In the genomic region with DNA sequence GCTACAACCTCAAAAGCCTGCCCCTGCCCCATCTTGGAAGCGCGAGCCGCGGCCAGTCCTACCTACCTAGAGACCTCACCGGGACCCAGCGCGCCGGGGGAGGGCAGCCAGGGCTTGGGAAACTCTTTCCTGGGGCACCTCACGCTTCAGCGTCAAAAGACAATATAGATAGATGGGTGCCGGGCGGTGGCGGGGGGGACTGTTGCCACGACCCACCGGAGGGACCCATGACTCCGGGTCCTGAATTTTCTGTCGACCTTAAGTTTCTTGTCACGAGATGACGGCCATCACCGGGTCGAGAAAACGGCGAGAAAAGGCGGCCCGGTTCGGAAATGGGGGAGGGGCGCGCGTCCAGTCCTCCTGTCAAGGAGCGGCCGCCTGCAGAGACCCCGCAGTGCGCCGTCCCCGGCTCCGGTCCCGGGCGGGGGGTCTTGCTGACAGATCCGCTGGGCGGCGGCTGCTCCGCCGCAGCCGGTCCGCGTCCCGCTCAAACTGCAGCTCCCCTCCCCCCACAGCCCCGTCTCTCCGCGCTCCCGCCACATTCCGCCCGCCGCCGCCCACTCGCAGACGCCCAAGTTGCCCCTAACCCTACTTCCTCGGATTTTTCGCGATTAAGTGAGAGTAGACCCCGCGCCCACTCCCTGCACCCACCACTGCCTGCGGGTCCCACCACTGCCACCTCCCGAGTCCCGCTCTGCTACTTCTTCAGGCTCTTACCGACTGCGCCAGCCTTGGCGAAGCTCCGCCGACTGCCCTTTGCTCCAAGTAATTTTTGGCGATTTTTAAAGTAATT, we compare ENCODE assay signal across 8 cellular contexts.
DNase-seq lines count a peak whose midpoint lies in the region; ATAC-seq and TF ChIP-seq lines count a peak whose summit lies in the region.

No MANE protein-coding gene starts in this region.

- no peaks in the 10 kb centered on the region for H3K27me3 Mint-ChIP-seq in CD14-positive monocyte (ENCODE audit: low read depth in 3 of 3)

- H3K4me1 Mint-ChIP-seq in CD14-positive monocyte, result peaks cover 49% of the 10 kb centered on the region

- H3K36me3 ChIP-seq in lower lobe of right lung, result no peaks in the 10 kb centered on the region

- no peaks in the 10 kb centered on the region for H3K27me3 ChIP-seq in lower lobe of right lung (ENCODE audit: low read depth)

- H3K9me3 Mint-ChIP-seq in CD14-positive monocyte, result no peaks in the 10 kb centered on the region

- DNase-seq in CD14-positive monocyte (ENCODE audit: low spot score) (peak; percentile 53), coronary artery (ENCODE audit: low spot score) (peak; percentile 79), lower lobe of right lung (peak; percentile 66), NCI-H2107 (lab: John Stamatoyannopoulos, UW) (no peak)
- peak; percentile 42 for DNase-seq in Jurkat, Clone E6-1 (ENCODE audit: low read depth, low spot score)
- DNase-seq in activated CD4-positive, CD25-positive, alpha-beta regulatory T cell treated with anti-CD3 and anti-CD28 coated beads, Interleukin-2, amount 50 U/mL, for 72 hours, result peak; percentile 70
- DNase-seq in stimulated activated CD8-positive, alpha-beta memory T cell treated with anti-CD3 and anti-CD28 coated beads, Interleukin-12 subunit alpha, Interleukin-12 subunit beta, amount 100 ng/mL, for 4 hours (ENCODE audit: low read depth), result peak; percentile 21

- ATAC-seq in GM21367 (IDR thresholded peaks at IDR 0.05; ENCODE audit: unreplicated experiment) (peak; percentile 2), lower lobe of right lung (peak; percentile 36 to 37)

- peak overlapping the region; percentile 90 to 98 (median 95) for H3K27ac Mint-ChIP-seq in CD14-positive monocyte

- intact Hi-C loops in CD14-positive monocyte (cut with micrococcal nuclease) (loop anchor here (2.0 to 10.0 kb wide), 5 partner anchors 41 to 833 kb away; a partner anchor contains a TSS), lower lobe of right lung (cut with DNase I) (loop anchor here (10.0 kb wide), 1 partner anchor 453 kb away; no protein-coding TSS in a partner anchor)

- H3K27ac ChIP-seq in coronary artery (peak overlapping the region; percentile 95 to 96), lower lobe of right lung (peak overlapping the region; percentile 73)

- no peaks in the 10 kb centered on the region for H3K9me3 ChIP-seq in lower lobe of right lung

- H3K4me3 Mint-ChIP-seq in CD14-positive monocyte, result peak overlapping the region; percentile 99 to 100

- no peak for TF ChIP-seq CTCF in CD14-positive monocyte (IDR thresholded peaks at IDR 0.05)
- no peak for TF ChIP-seq CTCF in coronary artery (IDR thresholded peaks at IDR 0.05)
- TF ChIP-seq CTCF in lower lobe of right lung (IDR thresholded peaks at IDR 0.05), result no peak

- H3K36me3 Mint-ChIP-seq in CD14-positive monocyte, result peaks cover 7% of the 10 kb centered on the region in 2 donors

- H3K4me1 ChIP-seq in lower lobe of right lung, result peaks cover 55% of the 10 kb centered on the region

- peak overlapping the region; percentile 89 for H3K4me3 ChIP-seq in Jurkat, Clone E6-1 (ENCODE audit: low read length)
- H3K4me3 ChIP-seq in coronary artery (peak overlapping the region; percentile 79), lower lobe of right lung (peak overlapping the region; percentile 73)
